Comparison of ENCODE assay signal across 8 cellular contexts in the genomic region with DNA sequence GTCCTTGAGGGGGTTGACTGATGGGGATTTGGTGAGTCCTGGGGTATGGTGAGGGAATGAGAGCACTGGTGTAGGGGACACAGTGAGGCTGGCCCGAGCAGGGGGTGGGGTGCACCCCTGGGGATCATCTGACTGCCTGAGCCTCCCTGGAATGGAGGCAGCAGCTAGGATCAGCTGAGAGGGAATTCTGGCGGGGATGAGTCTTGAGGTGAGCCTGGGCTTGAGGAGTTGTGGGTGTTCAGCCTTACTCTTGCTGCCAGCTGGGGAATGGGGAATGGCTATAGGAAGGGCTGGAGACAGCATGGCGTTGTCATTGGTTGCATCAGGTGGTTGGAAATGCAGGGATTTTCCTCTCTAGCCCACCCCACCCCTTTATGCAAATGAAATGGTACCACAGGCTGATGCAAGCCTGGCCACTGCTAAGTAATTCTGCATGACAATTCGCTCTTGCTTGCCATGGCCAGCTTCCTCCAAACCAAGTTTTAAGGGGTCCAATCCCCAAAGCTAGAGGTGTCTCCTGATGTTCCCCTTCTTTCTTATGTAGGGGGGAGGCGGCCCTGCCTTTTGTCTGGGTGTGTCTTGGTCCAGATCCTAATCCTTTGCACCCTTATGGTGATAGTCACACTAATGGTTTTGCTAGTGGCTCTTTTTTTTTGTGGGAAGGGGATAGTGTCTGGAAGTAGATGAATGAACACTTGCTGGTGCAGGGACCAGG. TPM values are rescaled to one million over a fixed set of nuclear protein-coding genes. Genes with fewer than 3 reads are reported as not detected.
DNase-seq lines count a peak whose midpoint lies in the region; ATAC-seq and TF ChIP-seq lines count a peak whose summit lies in the region.

No MANE protein-coding gene starts in this region.

- peaks cover 38% of the 10 kb centered on the region for H3K4me1 Mint-ChIP-seq in CD8-positive, alpha-beta T cell (ENCODE audit: low read depth)

- no peak overlapping the region for H3K4me3 Mint-ChIP-seq in CD8-positive, alpha-beta T cell

- intact Hi-C loops in CD8-positive, alpha-beta T cell (cut with DNase I, micrococcal nuclease): no loop called here

- H3K9me3 Mint-ChIP-seq in CD8-positive, alpha-beta T cell: no peaks in the 10 kb centered on the region

- H4K20me1 ChIP-seq in smooth muscle cell (ENCODE audit: low read depth): peaks cover 79% of the 10 kb centered on the region

- H3K4me3 ChIP-seq in CD8-positive, alpha-beta T cell (ENCODE audit: low read depth, low read length): no peak overlapping the region
- no peak overlapping the region for H3K4me3 ChIP-seq in smooth muscle cell

- POLR2A ChIA-PET in CD8-positive, alpha-beta T cell (lab: Charles Lee): no interaction called here
- POLR2A ChIA-PET in RWPE1 (lab: Yijun Ruan, JAX; ENCODE audit: low non-redundant PET): no interaction called here

- H3K27ac ChIP-seq in CD8-positive, alpha-beta T cell (ENCODE audit: low read depth, low read length): no peak overlapping the region
- H3K27ac ChIP-seq in RWPE1 (peak overlapping the region; percentile 99), epithelial cell of prostate (peak overlapping the region; percentile 96), smooth muscle cell (ENCODE audit: low read depth) (peak overlapping the region; percentile 94)

- H3K27me3 ChIP-seq in CD8-positive, alpha-beta T cell (ENCODE audit: insufficient read depth, low read length): no peaks in the 10 kb centered on the region
- no peaks in the 10 kb centered on the region for H3K27me3 ChIP-seq in smooth muscle cell (ENCODE audit: low read depth)

- H3K9me3 ChIP-seq in CD8-positive, alpha-beta T cell (ENCODE audit: low read length): no peaks in the 10 kb centered on the region
- H3K9me3 ChIP-seq in smooth muscle cell (replicated peaks; ENCODE audit: low read depth): no peaks in the 10 kb centered on the region

- H3K27ac Mint-ChIP-seq in CD8-positive, alpha-beta T cell: peak overlapping the region; percentile 83

- no peak for DNase-seq in CD8-positive, alpha-beta T cell
- DNase-seq in RWPE1 (ENCODE audit: low spot score) (no peak), epithelial cell of prostate (ENCODE audit: low read depth, low spot score) (no peak), smooth muscle cell (lab: John Stamatoyannopoulos, UW; ENCODE audit: unreplicated experiment) (peak; percentile 14), NCI-H446 (lab: John Stamatoyannopoulos, UW) (no peak), HT-29 (ENCODE audit: low spot score) (no peak), DMS114 treated with DMSO at 0.1 percent for 48 hours (lab: John Stamatoyannopoulos, UW; ENCODE audit: unreplicated experiment) (no peak)

- no peaks in the 10 kb centered on the region for H3K27me3 Mint-ChIP-seq in CD8-positive, alpha-beta T cell (ENCODE audit: low read depth)

- peak overlapping the region; percentile 72 for H3K9ac ChIP-seq in smooth muscle cell (ENCODE audit: low read depth)

- no peak overlapping the region for H2AFZ ChIP-seq in smooth muscle cell (ENCODE audit: low read depth)

- no peak for ATAC-seq in CD8-positive, alpha-beta T cell
- ATAC-seq in GM21390 (IDR thresholded peaks at IDR 0.05; ENCODE audit: unreplicated experiment): peak; percentile 57

- peaks cover 23% of the 10 kb centered on the region for H3K4me1 ChIP-seq in CD8-positive, alpha-beta T cell (ENCODE audit: insufficient read depth, low read length)
- peaks cover 31% of the 10 kb centered on the region for H3K4me1 ChIP-seq in smooth muscle cell (ENCODE audit: low read depth)

- peaks cover 84% of the 10 kb centered on the region for H3K36me3 Mint-ChIP-seq in CD8-positive, alpha-beta T cell

- peak overlapping the region; percentile 85 for H3K4me2 ChIP-seq in smooth muscle cell

- CTCF ChIA-PET in CD8-positive, alpha-beta T cell (lab: Charles Lee): interaction anchor here (1.0 to 3.4 kb wide), 3 partner anchors 13 to 30 kb away, joined by 3 to 13 read pairs (median 4); no protein-coding TSS in a partner anchor
- CTCF ChIA-PET in RWPE1 (lab: Yijun Ruan, JAX): interaction anchor here (0.6 to 1.0 kb wide), 4 partner anchors 13 to 72 kb away, joined by 3 to 5 read pairs (median 4); no protein-coding TSS in a partner anchor

- 40% methylated on average over 5 of the region's 5 CpGs for WGBS in smooth muscle cell (ENCODE audit: low lambda C conversion rate)

- H3F3A ChIP-seq in smooth muscle cell (ENCODE audit: low read depth): peaks cover 30% of the 10 kb centered on the region

- H3K36me3 ChIP-seq in CD8-positive, alpha-beta T cell (ENCODE audit: insufficient read depth, low read length): peaks cover 62% of the 10 kb centered on the region
- H3K36me3 ChIP-seq in smooth muscle cell (ENCODE audit: low read depth): no peaks in the 10 kb centered on the region

- peaks cover 69% of the 10 kb centered on the region for H3K79me2 ChIP-seq in smooth muscle cell (ENCODE audit: low read depth)

- TF ChIP-seq CTCF in CD8-positive, alpha-beta T cell (IDR thresholded peaks at IDR 0.05): no peak
- no peak for TF ChIP-seq CTCF in RWPE1 (conservative IDR thresholded peaks at IDR 0.05; ENCODE audit: low read depth)
- TF ChIP-seq CTCF in smooth muscle cell (IDR thresholded peaks at IDR 0.05; ENCODE audit: borderline replicate concordance, insufficient read depth, poor library complexity, severe bottlenecking): no peak

RNA-seq across cellular contexts. Expression of a gene that starts 7.5 kb away (rescaled TPM):
- total RNA-seq in CD8-positive, alpha-beta T cell: 10 to 100 TPM; 29.5 to 32.5 TPM
- 101 and 103 TPM in 2 replicates for total RNA-seq in smooth muscle cell
- 61.0 and 67.6 TPM in 2 replicates for polyA plus RNA-seq in smooth muscle cell
- total RNA-seq in HT-29 (2014; rRNA removed; shearing (Covaris generic)): 38.1 and 39.5 TPM in 2 replicates

RNA-seq across cellular contexts. Expression of a gene that starts 18.1 kb away (rescaled TPM):
- total RNA-seq in CD8-positive, alpha-beta T cell: under 1 TPM; 0.57 to 0.92 TPM
- total RNA-seq in smooth muscle cell: 70.6 and 91.8 TPM in 2 replicates
- polyA plus RNA-seq in smooth muscle cell: 193 and 257 TPM in 2 replicates
- 0.89 and 4.2 TPM in 2 replicates for total RNA-seq in HT-29 (2014; rRNA removed; shearing (Covaris generic))

RNA-seq across cellular contexts. Expression of a gene that starts 45.6 kb away (rescaled TPM):
- 1 to 10 TPM; 5.4 to 6.6 TPM for total RNA-seq in CD8-positive, alpha-beta T cell
- 63.4 and 72.7 TPM in 2 replicates for total RNA-seq in smooth muscle cell
- polyA plus RNA-seq in smooth muscle cell: 32.7 and 35.6 TPM in 2 replicates
- total RNA-seq in HT-29 (2014; rRNA removed; shearing (Covaris generic)): 33.8 and 39.5 TPM in 2 replicates

RNA-seq across cellular contexts. Expression of a gene that starts 51.9 kb away (rescaled TPM):
- total RNA-seq in CD8-positive, alpha-beta T cell: 10 to 100 TPM; 15.3 to 16.3 TPM
- 9.9 and 15.3 TPM in 2 replicates for total RNA-seq in smooth muscle cell
- 22.7 and 22.9 TPM in 2 replicates for polyA plus RNA-seq in smooth muscle cell
- 15.7 and 16.4 TPM in 2 replicates for total RNA-seq in HT-29 (2014; rRNA removed; shearing (Covaris generic))

Comparison
In these comparisons a context has a peak if more than half of its experiments do, and no peak if none do; other contexts are left out.
1. RNA of a gene that starts 18.1 kb away (total RNA-seq): 70.6 to 91.8 TPM in smooth muscle cell; 0.89 to 4.2 TPM in HT-29 and 0.57 to 0.92 TPM in CD8-positive, alpha-beta T cell; every median in the first group is over 10 times any median in the second.